ENCODE assay signal across 8 cellular contexts in genomic region chr16:87869061-87869878, GRCh38. TPM values are rescaled to one million over a fixed set of nuclear protein-coding genes. Genes with fewer than 3 reads are reported as not detected.
A peak's percentile ranks its signal among the peaks of the same experiment; 100 is the strongest.
DNase-seq lines count a peak whose midpoint lies in the region.
"Not testable (repeated sequence)": the region's sequence is repeated elsewhere in the genome, so short reads cannot be mapped to it uniquely, and the experiment has no call there.

TSS of gene SLC7A5 (minus strand) at chr16:87869507. CDS start at chr16:87869422, 85 bp downstream.

- peaks cover 16% of the 10 kb centered on the region for H3K36me3 Mint-ChIP-seq in activated naive CD8-positive, alpha-beta T cell
- H3K36me3 Mint-ChIP-seq in stimulated activated naive CD8-positive, alpha-beta T cell treated with anti-CD3 and anti-CD28 coated beads, Interleukin-15, Interleukin-2, amounts not matched to agents 100 ng/mL and 50 ng/mL, for 24 hours (ENCODE audit: low read depth), result peaks cover 44% of the 10 kb centered on the region

- intact Hi-C loops in T-helper 1 cell treated with Interleukin-12 subunit alpha and Interleukin-12 subunit beta and Interleukin-4 antibody, amounts not matched to agents 30 ng/mL and 1 ng/mL, for 36 hours (cut with micrococcal nuclease), result loop anchor here (2.0 kb wide), 1 partner anchor 584 kb away; the partner anchor contains the start of gene ZFPM1

- H3K27me3 Mint-ChIP-seq in activated naive CD8-positive, alpha-beta T cell; stimulated activated naive CD8-positive, alpha-beta T cell treated with anti-CD3 and anti-CD28 coated beads, Interleukin-15, Interleukin-2, amounts not matched to agents 100 ng/mL and 50 ng/mL, for 24 hours: not testable (repeated sequence)

- H3K9me3 Mint-ChIP-seq in activated naive CD8-positive, alpha-beta T cell (ENCODE audit: low read depth); stimulated activated naive CD8-positive, alpha-beta T cell treated with anti-CD3 and anti-CD28 coated beads, Interleukin-15, Interleukin-2, amounts not matched to agents 100 ng/mL and 50 ng/mL, for 24 hours: not testable (repeated sequence)

- peak within 1 kb of the TSS; percentile 99 for H3K4me3 Mint-ChIP-seq in activated naive CD8-positive, alpha-beta T cell
- peak within 1 kb of the TSS; percentile 100 for H3K4me3 Mint-ChIP-seq in stimulated activated naive CD8-positive, alpha-beta T cell treated with anti-CD3 and anti-CD28 coated beads, Interleukin-15, Interleukin-2, amounts not matched to agents 100 ng/mL and 50 ng/mL, for 24 hours

- DNase-seq in EH (ENCODE audit: low read depth) (peak; percentile 85), H4 (ENCODE audit: low spot score) (peak; percentile 53), M059J (ENCODE audit: low read depth) (peak; percentile 45), glomerular visceral epithelial cell (ENCODE audit: extremely low spot score) (peak; percentile 61), nucleus accumbens (lab: John Stamatoyannopoulos, UW) (peak in 52 of 56 donors; percentile 14 to 87 (median 60))

- peak within 1 kb of the TSS; percentile 100 for H3K27ac Mint-ChIP-seq in activated naive CD8-positive, alpha-beta T cell
- peak within 1 kb of the TSS; percentile 100 for H3K27ac Mint-ChIP-seq in stimulated activated naive CD8-positive, alpha-beta T cell treated with anti-CD3 and anti-CD28 coated beads, Interleukin-15, Interleukin-2, amounts not matched to agents 100 ng/mL and 50 ng/mL, for 24 hours

- peaks cover 43% of the 10 kb centered on the region for H3K4me1 Mint-ChIP-seq in activated naive CD8-positive, alpha-beta T cell (ENCODE audit: low read depth)
- H3K4me1 Mint-ChIP-seq in stimulated activated naive CD8-positive, alpha-beta T cell treated with anti-CD3 and anti-CD28 coated beads, Interleukin-15, Interleukin-2, amounts not matched to agents 100 ng/mL and 50 ng/mL, for 24 hours (ENCODE audit: low read depth), result peaks cover 65% of the 10 kb centered on the region

RNA-seq across cellular contexts. Expression of gene SLC7A5, which starts in this region (rescaled TPM):
- total RNA-seq in H4 (2014; rRNA removed; shearing (Covaris generic)), result 143 and 153 TPM in 2 replicates
- total RNA-seq in M059J (2014; rRNA removed; shearing (Covaris generic)), result 22.1 and 41.7 TPM in 2 replicates
- 191 and 198 TPM in 2 replicates for total RNA-seq in T-helper 1 cell treated with Interleukin-12 subunit alpha and Interleukin-12 subunit beta and Interleukin-4 antibody, amounts not matched to agents 30 ng/mL and 1 ng/mL, for 36 hours

Comparison
In these comparisons a context has a peak if more than half of its experiments do, and no peak if none do; other contexts are left out.
1. Peak in every context shown above with its lines: DNase-seq.